ENCODE assay signal across 24 cellular contexts in the genomic region with DNA sequence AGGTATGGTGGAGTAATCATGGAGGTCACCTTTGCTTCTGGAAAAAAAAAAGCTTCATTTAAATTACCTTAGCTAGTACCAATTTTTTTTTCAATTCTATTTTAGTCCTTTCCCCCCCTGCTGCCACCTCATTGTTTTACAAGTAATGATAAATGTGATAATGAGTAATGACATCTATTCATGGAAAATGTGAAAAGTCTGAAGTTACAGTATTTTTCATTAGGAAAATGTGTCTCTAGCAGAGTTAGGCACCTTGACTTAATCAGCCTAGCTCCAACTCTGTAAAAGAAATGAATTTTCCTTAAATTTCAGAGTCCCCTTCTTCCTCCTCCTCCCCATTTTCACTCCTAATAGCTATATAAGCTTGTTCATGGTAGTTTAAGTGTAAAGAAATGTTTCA.
A peak's percentile ranks its signal among the peaks of the same experiment; 100 is the strongest.
DNase-seq lines count a peak whose midpoint lies in the region; ATAC-seq and TF ChIP-seq lines count a peak whose summit lies in the region.
"Had no signal": no experiment of that assay in that cellular context is flagged by ENCODE, and none has a peak within 500 bp of the region (broad histone marks: within the 10 kb centered on the region; RNA-seq: fewer than 3 reads in every experiment).

No MANE protein-coding gene starts in this region.

- H3K9me3 Mint-ChIP-seq in activated T-cell treated with anti-CD3 and anti-CD28 coated beads, Interleukin-2, amount 50 U/mL, for 24 hours = peaks cover 1% of the 10 kb centered on the region
- no peaks in the 10 kb centered on the region for H3K9me3 Mint-ChIP-seq in activated naive CD4-positive, alpha-beta T cell treated with anti-CD3 and anti-CD28 coated beads, Interleukin-2, amount 50 U/mL, for 24 hours
- peaks cover 9 to 13% of the 10 kb centered on the region in 2 donors for H3K9me3 Mint-ChIP-seq in stimulated activated naive CD8-positive, alpha-beta T cell treated with anti-CD3 and anti-CD28 coated beads, Interleukin-15, amount 100 ng/mL, for 72 hours
- H3K9me3 Mint-ChIP-seq: CD8-positive, alpha-beta memory T cell had no signal

- no peak for TF ChIP-seq CTCF in GM13976 (IDR thresholded peaks at IDR 0.05; ENCODE audit: borderline replicate concordance, control extremely low read depth, extremely low read depth, insufficient read depth, missing control alignments)

- ATAC-seq in stimulated activated naive CD8-positive, alpha-beta T cell treated with anti-CD3 and anti-CD28 coated beads, Interleukin-15, Interleukin-2, amounts not matched to agents 100 U/mL and 50 U/mL, for 24 hours = peak; percentile 57
- no peak for ATAC-seq in stimulated activated naive CD8-positive, alpha-beta T cell treated with anti-CD3 and anti-CD28 coated beads, Interleukin-15, amount 100 ng/mL, for 72 hours
- ATAC-seq: GM12878 had no signal

- H3K4me1 Mint-ChIP-seq in activated T-cell treated with anti-CD3 and anti-CD28 coated beads, Interleukin-2, amount 50 U/mL, for 24 hours (ENCODE audit: low read depth) = peaks cover 43% of the 10 kb centered on the region
- H3K4me1 Mint-ChIP-seq in activated naive CD4-positive, alpha-beta T cell treated with anti-CD3 and anti-CD28 coated beads, Interleukin-2, amount 50 U/mL, for 24 hours = peaks cover 44% of the 10 kb centered on the region
- peaks cover 25% of the 10 kb centered on the region for H3K4me1 Mint-ChIP-seq in stimulated activated naive CD8-positive, alpha-beta T cell treated with anti-CD3 and anti-CD28 coated beads, Interleukin-15, amount 100 ng/mL, for 72 hours

- H3K36me3 Mint-ChIP-seq in activated T-cell treated with anti-CD3 and anti-CD28 coated beads, Interleukin-2, amount 50 U/mL, for 24 hours (ENCODE audit: low read depth) = no peaks in the 10 kb centered on the region
- no peaks in the 10 kb centered on the region for H3K36me3 Mint-ChIP-seq in activated naive CD4-positive, alpha-beta T cell treated with anti-CD3 and anti-CD28 coated beads, Interleukin-2, amount 50 U/mL, for 24 hours
- H3K36me3 Mint-ChIP-seq: CD14-positive monocyte; CD4-positive, alpha-beta memory T cell; CD4-positive, CD25-positive, alpha-beta regulatory T cell; CD8-positive, alpha-beta memory T cell had no signal

- H3K4me3 Mint-ChIP-seq in activated T-cell treated with anti-CD3 and anti-CD28 coated beads, Interleukin-2, amount 50 U/mL, for 24 hours = no peak overlapping the region
- H3K4me3 Mint-ChIP-seq in activated naive CD4-positive, alpha-beta T cell treated with anti-CD3 and anti-CD28 coated beads, Interleukin-2, amount 50 U/mL, for 24 hours = no peak overlapping the region
- H3K4me3 Mint-ChIP-seq in stimulated activated naive CD8-positive, alpha-beta T cell treated with anti-CD3 and anti-CD28 coated beads, Interleukin-15, amount 100 ng/mL, for 72 hours = no peak overlapping the region
- H3K4me3 Mint-ChIP-seq: CD14-positive monocyte; CD4-positive, alpha-beta memory T cell; CD4-positive, CD25-positive, alpha-beta regulatory T cell; CD8-positive, alpha-beta memory T cell had no signal

- no peaks in the 10 kb centered on the region for H3K27me3 Mint-ChIP-seq in activated T-cell treated with anti-CD3 and anti-CD28 coated beads, Interleukin-2, amount 50 U/mL, for 24 hours
- H3K27me3 Mint-ChIP-seq in activated naive CD4-positive, alpha-beta T cell treated with anti-CD3 and anti-CD28 coated beads, Interleukin-2, amount 50 U/mL, for 24 hours = no peaks in the 10 kb centered on the region
- H3K27me3 Mint-ChIP-seq in stimulated activated naive CD8-positive, alpha-beta T cell treated with anti-CD3 and anti-CD28 coated beads, Interleukin-15, amount 100 ng/mL, for 72 hours = no peaks in the 10 kb centered on the region

- in situ Hi-C loops in GM13976 (cut with MboI; ENCODE audit: low sequenced_read_pairs, unreplicated experiment) = no loop called here

- H3K27ac Mint-ChIP-seq in activated T-cell treated with anti-CD3 and anti-CD28 coated beads, Interleukin-2, amount 50 U/mL, for 24 hours = peak overlapping the region; percentile 16
- peak overlapping the region; percentile 91 for H3K27ac Mint-ChIP-seq in activated naive CD4-positive, alpha-beta T cell treated with anti-CD3 and anti-CD28 coated beads, Interleukin-2, amount 50 U/mL, for 24 hours
- no peak overlapping the region for H3K27ac Mint-ChIP-seq in stimulated activated naive CD8-positive, alpha-beta T cell treated with anti-CD3 and anti-CD28 coated beads, Interleukin-15, amount 100 ng/mL, for 72 hours
- H3K27ac Mint-ChIP-seq: CD14-positive monocyte; CD4-positive, alpha-beta memory T cell; CD4-positive, CD25-positive, alpha-beta regulatory T cell; CD8-positive, alpha-beta memory T cell had no signal

- no peak for DNase-seq in activated T-cell treated with anti-CD3 and anti-CD28 coated beads, Interleukin-2, amount 50 U/mL, for 24 hours
- no peak for DNase-seq in activated T-cell treated with anti-CD3 and anti-CD28 coated beads, Interleukin-2, amount 50 U/mL, for 1 hour
- no peak for DNase-seq in activated naive CD4-positive, alpha-beta T cell treated with Interleukin-2 at 50 U/mL for 16 hours
- no peak for DNase-seq in stimulated activated naive CD8-positive, alpha-beta T cell treated with anti-CD3 and anti-CD28 coated beads, Interleukin-15, Interleukin-2, amounts not matched to agents 100 U/mL and 50 U/mL, for 24 hours
- no peak for DNase-seq in stimulated activated naive CD8-positive, alpha-beta T cell treated with anti-CD3 and anti-CD28 coated beads, Interleukin-15, amount 100 ng/mL, for 72 hours
- DNase-seq in GM13976 (ENCODE audit: low spot score) = no peak
- DNase-seq: 8988T; ACHN; BE2C; C1 segment of cervical spinal cord; CD4-positive, alpha-beta memory T cell; CD4-positive, CD25-positive, alpha-beta regulatory T cell; CD8-positive, alpha-beta memory T cell; COR-L47; DMS 273 treated with DMSO at 0.1 percent for 48 hours; DMS153; DMS53; DMS79; DND-41; EL; GDM1 had no signal

Comparison
In these comparisons a context has a peak if more than half of its experiments do, and no peak if none do; other contexts are left out.
1. H3K27ac Mint-ChIP-seq: peak in activated T-cell treated with anti-CD3 and anti-CD28 coated beads, Interleukin-2, amount 50 U/mL, for 24 hours (single experiment) and activated naive CD4-positive, alpha-beta T cell treated with anti-CD3 and anti-CD28 coated beads, Interleukin-2, amount 50 U/mL, for 24 hours (single experiment); none in stimulated activated naive CD8-positive, alpha-beta T cell treated with anti-CD3 and anti-CD28 coated beads, Interleukin-15, amount 100 ng/mL, for 72 hours (0 of 2).